ENCODE assay signal across 1 cellular context in the genomic region with DNA sequence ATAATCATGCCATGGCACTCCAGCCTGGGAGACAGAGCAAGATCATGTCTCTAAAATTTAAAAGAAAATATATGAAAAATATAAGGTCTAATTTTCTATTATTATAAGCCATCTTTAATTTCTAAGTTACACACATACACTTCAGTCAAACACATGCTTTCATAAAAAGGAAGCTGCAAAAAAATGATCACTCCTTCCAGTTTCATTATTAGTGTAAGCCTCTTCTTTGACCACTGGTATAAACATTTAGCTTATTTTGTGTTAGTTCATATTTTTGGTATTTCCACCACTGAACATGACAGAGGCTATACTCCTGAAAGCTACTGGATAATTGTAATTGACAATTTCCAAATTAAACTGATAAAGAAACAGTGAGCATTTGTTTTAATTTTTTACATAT.
TF ChIP-seq lines count a peak whose summit lies in the region.

No MANE protein-coding gene starts in this region.

TF ChIP-seq in GM12878, 131 proteins besides CTCF, POLR2A, EP300 and RAD21 (continued from another document):
- TF ChIP-seq ZNF687 (IDR thresholded peaks at IDR 0.05) = no peak
- TF ChIP-seq BMI1 (IDR thresholded peaks at IDR 0.05; ENCODE audit: borderline replicate concordance) = no peak
- TF ChIP-seq SPI1 (IDR thresholded peaks at IDR 0.05; ENCODE audit: borderline replicate concordance, insufficient read depth, low read depth, low read length) = 0 out of 2 replicates have a peak, but pooled peaks have one; percentile 18
- TF ChIP-seq CBFB (IDR thresholded peaks at IDR 0.05; ENCODE audit: low read depth) = no peak
- no peak for TF ChIP-seq ZBTB11 (CRISPR knock-in tag; IDR thresholded peaks at IDR 0.05)
- TF ChIP-seq CBX3 (IDR thresholded peaks at IDR 0.05; ENCODE audit: borderline replicate concordance, low read depth) = no peak
- TF ChIP-seq IRF3 (IDR thresholded peaks at IDR 0.05) = no peak
- no peak for TF ChIP-seq E2F8 (IDR thresholded peaks at IDR 0.05; ENCODE audit: low read depth, partially characterized antibody)
- no peak for TF ChIP-seq BRCA1 (IDR thresholded peaks at IDR 0.05; ENCODE audit: low read depth, low read length)
- peak in 1 of 2 experiments; percentile 59; a peak in 1 of 4 replicates for TF ChIP-seq ETV6 (conservative IDR thresholded peaks at IDR 0.05 in 1 of 2, IDR thresholded peaks at IDR 0.05 in 1 of 2; ENCODE audit: borderline replicate concordance in 1 of 2, low read depth in 1 of 2)
- peak; percentile 89 for TF ChIP-seq JUNB (IDR thresholded peaks at IDR 0.05)
- peak; percentile 68; the same call in 1 of the 2 replicates for TF ChIP-seq ZNF384 (IDR thresholded peaks at IDR 0.05; ENCODE audit: borderline replicate concordance, low read depth, low read length)
- no peak for TF ChIP-seq SIN3A (IDR thresholded peaks at IDR 0.05; ENCODE audit: low read depth, low read length)
- no peak for TF ChIP-seq MTA2 (IDR thresholded peaks at IDR 0.05; ENCODE audit: low read depth)
- TF ChIP-seq, protein P1, sequence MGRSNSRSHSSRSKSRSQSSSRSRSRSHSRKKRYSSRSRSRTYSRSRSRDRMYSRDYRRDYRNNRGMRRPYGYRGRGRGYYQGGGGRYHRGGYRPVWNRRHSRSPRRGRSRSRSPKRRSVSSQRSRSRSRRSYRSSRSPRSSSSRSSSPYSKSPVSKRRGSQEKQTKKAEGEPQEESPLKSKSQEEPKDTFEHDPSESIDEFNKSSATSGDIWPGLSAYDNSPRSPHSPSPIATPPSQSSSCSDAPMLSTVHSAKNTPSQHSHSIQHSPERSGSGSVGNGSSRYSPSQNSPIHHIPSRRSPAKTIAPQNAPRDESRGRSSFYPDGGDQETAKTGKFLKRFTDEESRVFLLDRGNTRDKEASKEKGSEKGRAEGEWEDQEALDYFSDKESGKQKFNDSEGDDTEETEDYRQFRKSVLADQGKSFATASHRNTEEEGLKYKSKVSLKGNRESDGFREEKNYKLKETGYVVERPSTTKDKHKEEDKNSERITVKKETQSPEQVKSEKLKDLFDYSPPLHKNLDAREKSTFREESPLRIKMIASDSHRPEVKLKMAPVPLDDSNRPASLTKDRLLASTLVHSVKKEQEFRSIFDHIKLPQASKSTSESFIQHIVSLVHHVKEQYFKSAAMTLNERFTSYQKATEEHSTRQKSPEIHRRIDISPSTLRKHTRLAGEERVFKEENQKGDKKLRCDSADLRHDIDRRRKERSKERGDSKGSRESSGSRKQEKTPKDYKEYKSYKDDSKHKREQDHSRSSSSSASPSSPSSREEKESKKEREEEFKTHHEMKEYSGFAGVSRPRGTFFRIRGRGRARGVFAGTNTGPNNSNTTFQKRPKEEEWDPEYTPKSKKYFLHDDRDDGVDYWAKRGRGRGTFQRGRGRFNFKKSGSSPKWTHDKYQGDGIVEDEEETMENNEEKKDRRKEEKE (IDR thresholded peaks at IDR 0.05) = no peak
- TF ChIP-seq, protein P2, sequence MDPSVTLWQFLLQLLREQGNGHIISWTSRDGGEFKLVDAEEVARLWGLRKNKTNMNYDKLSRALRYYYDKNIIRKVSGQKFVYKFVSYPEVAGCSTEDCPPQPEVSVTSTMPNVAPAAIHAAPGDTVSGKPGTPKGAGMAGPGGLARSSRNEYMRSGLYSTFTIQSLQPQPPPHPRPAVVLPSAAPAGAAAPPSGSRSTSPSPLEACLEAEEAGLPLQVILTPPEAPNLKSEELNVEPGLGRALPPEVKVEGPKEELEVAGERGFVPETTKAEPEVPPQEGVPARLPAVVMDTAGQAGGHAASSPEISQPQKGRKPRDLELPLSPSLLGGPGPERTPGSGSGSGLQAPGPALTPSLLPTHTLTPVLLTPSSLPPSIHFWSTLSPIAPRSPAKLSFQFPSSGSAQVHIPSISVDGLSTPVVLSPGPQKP (IDR thresholded peaks at IDR 0.05; ENCODE audit: low read depth, low read length) = no peak
- TF ChIP-seq JUND (IDR thresholded peaks at IDR 0.05; ENCODE audit: low read depth, low read length) = peak; percentile 77
- no peak for TF ChIP-seq SREBF1 (IDR thresholded peaks at IDR 0.05; ENCODE audit: low read length)
- TF ChIP-seq, protein P3, sequence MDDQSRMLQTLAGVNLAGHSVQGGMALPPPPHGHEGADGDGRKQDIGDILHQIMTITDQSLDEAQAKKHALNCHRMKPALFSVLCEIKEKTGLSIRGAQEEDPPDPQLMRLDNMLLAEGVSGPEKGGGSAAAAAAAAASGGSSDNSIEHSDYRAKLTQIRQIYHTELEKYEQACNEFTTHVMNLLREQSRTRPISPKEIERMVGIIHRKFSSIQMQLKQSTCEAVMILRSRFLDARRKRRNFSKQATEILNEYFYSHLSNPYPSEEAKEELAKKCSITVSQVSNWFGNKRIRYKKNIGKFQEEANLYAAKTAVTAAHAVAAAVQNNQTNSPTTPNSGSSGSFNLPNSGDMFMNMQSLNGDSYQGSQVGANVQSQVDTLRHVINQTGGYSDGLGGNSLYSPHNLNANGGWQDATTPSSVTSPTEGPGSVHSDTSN (IDR thresholded peaks at IDR 0.05; ENCODE audit: insufficient replicate concordance, low read depth, low read length) = no peak
- TF ChIP-seq ATF7 (IDR thresholded peaks at IDR 0.05; ENCODE audit: low read depth) = peak; percentile 36; the same call in 1 of the 2 replicates
- TF ChIP-seq POU2F2 (IDR thresholded peaks at IDR 0.05; ENCODE audit: borderline replicate concordance, low read depth, low read length) = no peak
- no peak for TF ChIP-seq HDGF (IDR thresholded peaks at IDR 0.05)
- TF ChIP-seq GATAD2B (conservative IDR thresholded peaks at IDR 0.05; ENCODE audit: low read depth) = no peak
- no peak for TF ChIP-seq STAT3 (IDR thresholded peaks at IDR 0.05; ENCODE audit: low read depth, low read length)
- peak; percentile 22; the same call in 1 of the 2 replicates for TF ChIP-seq ATF2 (IDR thresholded peaks at IDR 0.05; ENCODE audit: low read length)
TF ChIP-seq in GM12878: peak in this region for 8.
